Comparison of ENCODE assay signal across 8 cellular contexts in the genomic region with DNA sequence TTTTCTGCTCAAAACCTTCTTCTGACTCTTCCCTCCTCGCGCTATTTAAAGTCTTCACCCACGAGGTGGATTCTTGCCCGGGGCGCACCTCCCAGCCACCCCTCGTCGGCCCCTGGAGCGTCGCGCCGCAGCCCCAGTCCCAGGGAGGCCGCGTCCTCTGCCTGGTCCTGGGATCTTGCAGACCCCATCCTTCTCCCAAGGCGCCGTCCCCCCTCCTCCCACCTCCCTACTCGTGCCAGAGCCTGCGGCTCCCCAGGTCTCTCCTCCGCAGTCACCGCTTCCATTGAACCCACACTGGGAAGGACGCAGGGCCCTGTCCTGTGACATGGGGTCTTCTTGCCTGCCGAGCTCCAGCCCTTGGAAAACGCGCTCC. TPM values are rescaled to one million over a fixed set of nuclear protein-coding genes. Genes with fewer than 3 reads are reported as not detected.
DNase-seq lines count a peak whose midpoint lies in the region; ATAC-seq and TF ChIP-seq lines count a peak whose summit lies in the region.

No MANE protein-coding gene starts in this region.

- H3K9ac ChIP-seq in colonic mucosa (ENCODE audit: low read depth in 2 of 2, low read length in 2 of 2) = peak overlapping the region; percentile 90 to 91

- H3K27ac ChIP-seq in colonic mucosa (peak overlapping the region; percentile 86), lower lobe of right lung (peak overlapping the region; percentile 95), tibial artery (peak overlapping the region; percentile 85 to 92)

- intact Hi-C loops in colonic mucosa (cut with DNase I) (no loop called here), lower lobe of right lung (cut with DNase I) (no loop called here), tibial artery (cut with DNase I; ENCODE audit: low total_unique reads) (no loop called here)

- ATAC-seq in GM21528 (IDR thresholded peaks at IDR 0.05; ENCODE audit: low FRiP score, unreplicated experiment) (peak; percentile 29), lower lobe of right lung (peak; percentile 37 to 41)

- no peak for TF ChIP-seq POLR2A in NB4 (IDR thresholded peaks at IDR 0.05; ENCODE audit: extremely low read depth, insufficient read length)

- H3K4me3 ChIP-seq in BE2C (ENCODE audit: low read depth, low read length) (peak overlapping the region; percentile 89), NB4 (ENCODE audit: low read depth, low read length) (peak overlapping the region; percentile 89), colonic mucosa (peak overlapping the region; percentile 62), lower lobe of right lung (peak overlapping the region; percentile 78), tibial artery (peak overlapping the region; percentile 67 to 70)

- H3K27me3 ChIP-seq in BE2C = no peaks in the 10 kb centered on the region
- H3K27me3 ChIP-seq in colonic mucosa = no peaks in the 10 kb centered on the region
- no peaks in the 10 kb centered on the region for H3K27me3 ChIP-seq in lower lobe of right lung (ENCODE audit: low read depth)
- H3K27me3 ChIP-seq in tibial artery = no peaks in the 10 kb centered on the region

- TF ChIP-seq CTCF in BE2C (IDR thresholded peaks at IDR 0.05; ENCODE audit: low read depth, low read length) (no peak), NB4 (IDR thresholded peaks at IDR 0.05; ENCODE audit: low read depth, low read length) (no peak), colonic mucosa (IDR thresholded peaks at IDR 0.05) (no peak), lower lobe of right lung (IDR thresholded peaks at IDR 0.05) (no peak), tibial artery (IDR thresholded peaks at IDR 0.05) (no peak)

- H3K9me3 ChIP-seq in BE2C (no peaks in the 10 kb centered on the region; the same call in 1 of the 2 replicates), colonic mucosa (no peaks in the 10 kb centered on the region), lower lobe of right lung (no peaks in the 10 kb centered on the region), tibial artery (no peaks in the 10 kb centered on the region)

- in situ Hi-C loops in G401 (cut with HindIII; ENCODE audit: low sequenced_read_pairs) = no loop called here

- DNase-seq in BE2C = peak; percentile 13
- no peak for DNase-seq in NB4 (ENCODE audit: low read depth)
- DNase-seq in colonic mucosa = no peak
- peak; percentile 50 for DNase-seq in lower lobe of right lung
- no peak for DNase-seq in tibial artery
- no peak for DNase-seq in G401 (ENCODE audit: low spot score)
- no peak for DNase-seq in SIG-M5 (lab: John Stamatoyannopoulos, UW)

- no peaks in the 10 kb centered on the region for H3K4me1 ChIP-seq in BE2C
- H3K4me1 ChIP-seq in colonic mucosa = no peaks in the 10 kb centered on the region
- peaks cover 15% of the 10 kb centered on the region for H3K4me1 ChIP-seq in lower lobe of right lung
- H3K4me1 ChIP-seq in tibial artery = peaks cover 0 to 20% (median 7%) of the 10 kb centered on the region in 4 donors

- H3K36me3 ChIP-seq in BE2C (no peaks in the 10 kb centered on the region), colonic mucosa (peaks cover 3% of the 10 kb centered on the region), lower lobe of right lung (no peaks in the 10 kb centered on the region), tibial artery (no peaks in the 10 kb centered on the region)

RNA-seq across cellular contexts. Expression of gene ZNF808, which starts 0.5 kb away (rescaled TPM):
- 2.4 TPM for polyA plus RNA-seq in BE2C (2012; ENCODE audit: insufficient read depth, insufficient read length, low read depth)
- 10 to 100 TPM; 27.9 to 28.7 TPM for total RNA-seq in colonic mucosa
- total RNA-seq in lower lobe of right lung = 28.5 TPM
- 4.2 and 4.5 TPM in 2 replicates for total RNA-seq in G401 (2014; rRNA removed; shearing (Covaris generic))

RNA-seq across cellular contexts. Expression of gene ZNF701, which starts 42.1 kb away (rescaled TPM):
- 2.3 TPM for polyA plus RNA-seq in BE2C (2012; ENCODE audit: insufficient read depth, insufficient read length, low read depth)
- total RNA-seq in colonic mucosa = 10 to 100 TPM; 20.2 to 20.6 TPM
- total RNA-seq in lower lobe of right lung = 21.6 TPM
- total RNA-seq in G401 (2014; rRNA removed; shearing (Covaris generic)) = 1.1 and 1.2 TPM in 2 replicates

Comparison
In these comparisons a context has a peak if more than half of its experiments do, and no peak if none do; other contexts are left out.
1. DNase-seq: peak in BE2C (single experiment) and lower lobe of right lung (single experiment); none in NB4 (single experiment), colonic mucosa (single experiment), tibial artery (0 of 2), G401 (single experiment) and SIG-M5 (single experiment).
2. Peak in every context shown above with its lines, with median percentiles within 50 percentile points of each other: H3K4me3 ChIP-seq and H3K27ac ChIP-seq.